In the genomic region with DNA sequence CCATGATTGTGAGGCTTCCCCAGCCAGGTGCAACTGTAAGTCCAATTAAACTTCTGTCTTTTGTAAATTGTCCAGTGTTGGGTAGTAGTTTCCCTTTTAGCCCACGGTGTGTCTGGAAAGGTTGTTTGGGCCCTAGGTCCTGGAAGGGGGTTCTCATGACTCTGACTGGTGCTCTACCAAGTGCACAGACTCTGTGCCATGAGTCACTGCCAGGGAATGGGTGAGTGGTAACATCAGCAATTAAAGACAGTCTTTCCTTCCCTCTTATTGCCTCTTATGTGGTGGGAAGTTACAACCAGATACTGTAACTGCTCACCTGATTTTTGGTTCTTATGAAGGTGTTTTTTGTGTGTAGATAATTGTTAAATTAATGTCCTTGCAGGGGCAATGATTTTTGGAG, we compare ENCODE assay signal across 14 cellular contexts.
DNase-seq lines count a peak whose midpoint lies in the region; ATAC-seq, FAIRE-seq and TF ChIP-seq lines count a peak whose summit lies in the region.
"Had no signal": no experiment of that assay in that cellular context is flagged by ENCODE, and none has a peak within 500 bp of the region (broad histone marks: within the 10 kb centered on the region; RNA-seq: fewer than 3 reads in every experiment).

No MANE protein-coding gene starts in this region.

- no peak for TF ChIP-seq CTCF in bronchial epithelial cell (IDR thresholded peaks at IDR 0.05; ENCODE audit: insufficient read depth, low read length, severe bottlenecking)
- TF ChIP-seq CTCF in CD8-positive, alpha-beta T cell (IDR thresholded peaks at IDR 0.05), result no peak

- no peak overlapping the region for H3K27ac ChIP-seq in CD8-positive, alpha-beta T cell (ENCODE audit: low read depth, low read length)
- H3K27ac ChIP-seq: BLaER1 had no signal

- intact Hi-C loops in CD8-positive, alpha-beta T cell (cut with DNase I, micrococcal nuclease), result no loop called here

- H3K9me3 Mint-ChIP-seq in CD8-positive, alpha-beta T cell, result peaks cover 16% of the 10 kb centered on the region

- H3K36me3 ChIP-seq in bronchial epithelial cell (ENCODE audit: control insufficient read depth, insufficient read depth, low read length), result no peaks in the 10 kb centered on the region
- H3K36me3 ChIP-seq in CD8-positive, alpha-beta T cell (ENCODE audit: insufficient read depth, low read length), result no peaks in the 10 kb centered on the region
- H3K36me3 ChIP-seq: BLaER1 had no signal

- H3K27ac Mint-ChIP-seq in CD8-positive, alpha-beta T cell, result no peak overlapping the region
- H3K27ac Mint-ChIP-seq: CD4-positive, CD25-positive, alpha-beta regulatory T cell had no signal

- no peak overlapping the region for H3K4me3 ChIP-seq in bronchial epithelial cell (ENCODE audit: low read depth, low read length)
- H3K4me3 ChIP-seq in CD8-positive, alpha-beta T cell (ENCODE audit: low read depth, low read length), result no peak overlapping the region
- H3K4me3 ChIP-seq: BLaER1 had no signal

- no peak for ATAC-seq in GM18907 (IDR thresholded peaks at IDR 0.05; ENCODE audit: unreplicated experiment)
- ATAC-seq in CD8-positive, alpha-beta T cell, result no peak
- ATAC-seq: HepG2 had no signal

- DNase-seq in H54 (ENCODE audit: insufficient read length, low spot score), result no peak
- DNase-seq in HTR-8/SVneo (ENCODE audit: insufficient read length, low spot score), result no peak
- DNase-seq in bronchial epithelial cell (ENCODE audit: low read depth), result peak; percentile 46
- peak; percentile 57 for DNase-seq in kidney tubule cell (ENCODE audit: low spot score)
- no peak for DNase-seq in HEK293T (ENCODE audit: extremely low spot score)
- DNase-seq in CD8-positive, alpha-beta T cell, result no peak
- DNase-seq: 8988T; AML-193; Calu3; CD4-positive, CD25-positive, alpha-beta regulatory T cell; DMS 273 treated with DMSO at 0.1 percent for 48 hours had no signal

- H3K9me3 ChIP-seq in CD8-positive, alpha-beta T cell (ENCODE audit: low read length), result no peaks in the 10 kb centered on the region
- H3K9me3 ChIP-seq: BLaER1 had no signal

- H3K36me3 Mint-ChIP-seq in CD8-positive, alpha-beta T cell, result no peaks in the 10 kb centered on the region
- H3K36me3 Mint-ChIP-seq: CD4-positive, CD25-positive, alpha-beta regulatory T cell had no signal

- no peaks in the 10 kb centered on the region for H3K27me3 Mint-ChIP-seq in CD8-positive, alpha-beta T cell (ENCODE audit: low read depth)
- H3K27me3 Mint-ChIP-seq: CD4-positive, CD25-positive, alpha-beta regulatory T cell had no signal

- TF ChIP-seq POLR2A in H54 (IDR thresholded peaks at IDR 0.05; ENCODE audit: low read depth, low read length), result no peak

- no peak overlapping the region for H3K4me3 Mint-ChIP-seq in CD8-positive, alpha-beta T cell
- H3K4me3 Mint-ChIP-seq: CD4-positive, CD25-positive, alpha-beta regulatory T cell had no signal

- POLR2A ChIA-PET in HEK293T (lab: Yijun Ruan, JAX), result no interaction called here
- POLR2A ChIA-PET in CD8-positive, alpha-beta T cell (lab: Charles Lee), result no interaction called here

- peak; percentile 91 for FAIRE-seq in H54 (lab: Jason Lieb, UNC)
- peak; percentile 51 for FAIRE-seq in HTR-8/SVneo (lab: Jason Lieb, UNC)
- no peak for FAIRE-seq in bronchial epithelial cell (lab: Jason Lieb, UNC)
- FAIRE-seq: HepG2 had no signal

- H3K4me1 ChIP-seq in CD8-positive, alpha-beta T cell (ENCODE audit: insufficient read depth, low read length), result no peaks in the 10 kb centered on the region
- H3K4me1 ChIP-seq: BLaER1 had no signal

- no peaks in the 10 kb centered on the region for H3K27me3 ChIP-seq in bronchial epithelial cell (ENCODE audit: control insufficient read depth, insufficient read depth, low read length)
- no peaks in the 10 kb centered on the region for H3K27me3 ChIP-seq in CD8-positive, alpha-beta T cell (ENCODE audit: insufficient read depth, low read length)
- H3K27me3 ChIP-seq: BLaER1 had no signal

- no peaks in the 10 kb centered on the region for H3K4me1 Mint-ChIP-seq in CD8-positive, alpha-beta T cell (ENCODE audit: low read depth)
- H3K4me1 Mint-ChIP-seq: CD4-positive, CD25-positive, alpha-beta regulatory T cell had no signal

- CTCF ChIA-PET in HEK293T (lab: Yijun Ruan, JAX), result no interaction called here
- CTCF ChIA-PET in CD8-positive, alpha-beta T cell (lab: Charles Lee), result no interaction called here

TF ChIP-seq in HEK293T, 16 proteins besides CTCF, POLR2A, EP300 and RAD21:
- no peak for TF ChIP-seq NFRKB (IDR thresholded peaks at IDR 0.05)
- no peak for TF ChIP-seq L3MBTL2 (conservative IDR thresholded peaks at IDR 0.05)
- TF ChIP-seq TARDBP (IDR thresholded peaks at IDR 0.05), result no peak
- no peak for TF ChIP-seq ZNF384 (IDR thresholded peaks at IDR 0.05)
- no peak for TF ChIP-seq ELF4 (IDR thresholded peaks at IDR 0.05)
- no peak for TF ChIP-seq FOXM1 (IDR thresholded peaks at IDR 0.05; ENCODE audit: borderline replicate concordance)
- no peak for TF ChIP-seq SP1 (IDR thresholded peaks at IDR 0.05)
- TF ChIP-seq, protein P1, sequence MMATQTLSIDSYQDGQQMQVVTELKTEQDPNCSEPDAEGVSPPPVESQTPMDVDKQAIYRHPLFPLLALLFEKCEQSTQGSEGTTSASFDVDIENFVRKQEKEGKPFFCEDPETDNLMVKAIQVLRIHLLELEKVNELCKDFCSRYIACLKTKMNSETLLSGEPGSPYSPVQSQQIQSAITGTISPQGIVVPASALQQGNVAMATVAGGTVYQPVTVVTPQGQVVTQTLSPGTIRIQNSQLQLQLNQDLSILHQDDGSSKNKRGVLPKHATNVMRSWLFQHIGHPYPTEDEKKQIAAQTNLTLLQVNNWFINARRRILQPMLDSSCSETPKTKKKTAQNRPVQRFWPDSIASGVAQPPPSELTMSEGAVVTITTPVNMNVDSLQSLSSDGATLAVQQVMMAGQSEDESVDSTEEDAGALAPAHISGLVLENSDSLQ (IDR thresholded peaks at IDR 0.05), result no peak
- TF ChIP-seq LEF1 (IDR thresholded peaks at IDR 0.05; ENCODE audit: borderline replicate concordance), result no peak
- TF ChIP-seq SUZ12 (IDR thresholded peaks at IDR 0.05), result no peak
- TF ChIP-seq CTBP1 (IDR thresholded peaks at IDR 0.05; ENCODE audit: borderline replicate concordance), result no peak
- TF ChIP-seq HDGF (IDR thresholded peaks at IDR 0.05; ENCODE audit: borderline replicate concordance), result no peak
- TF ChIP-seq FOXK2 (IDR thresholded peaks at IDR 0.05), result no peak
TF ChIP-seq in HEK293T: peak in this region for 0.

Comparison
In these comparisons a context has a peak if more than half of its experiments do, and no peak if none do; other contexts are left out.
1. DNase-seq: peak in bronchial epithelial cell (single experiment) and kidney tubule cell (single experiment); none in H54 (single experiment), HTR-8/SVneo (single experiment), HEK293T (single experiment) and CD8-positive, alpha-beta T cell (0 of 7).